Comparison of ENCODE assay signal across 13 cellular contexts in the genomic region with DNA sequence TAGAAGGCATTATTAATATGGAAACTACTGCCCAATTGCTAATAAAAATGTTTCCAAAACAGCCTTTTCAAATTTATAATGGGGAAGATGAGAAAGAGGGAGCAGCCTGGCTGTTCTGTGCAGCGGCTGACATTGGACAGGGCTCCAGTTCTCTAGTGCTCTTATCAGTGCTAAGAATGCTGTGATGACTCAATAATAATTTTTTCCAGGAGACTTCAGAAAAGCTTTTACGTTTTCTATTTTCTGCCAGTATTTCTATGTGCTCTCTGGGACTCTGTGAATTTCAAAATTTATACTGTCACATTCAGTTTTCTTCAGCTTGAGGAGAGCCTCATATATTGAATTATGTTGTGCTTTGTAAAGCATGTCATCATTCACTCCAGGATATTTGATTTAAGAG.
DNase-seq lines count a peak whose midpoint lies in the region; ATAC-seq and TF ChIP-seq lines count a peak whose summit lies in the region.
"Had no signal": no experiment of that assay in that cellular context is flagged by ENCODE, and none has a peak within 500 bp of the region (broad histone marks: within the 10 kb centered on the region; RNA-seq: fewer than 3 reads in every experiment).

No MANE protein-coding gene starts in this region.

- peaks cover 8% of the 10 kb centered on the region for H3K36me3 ChIP-seq in BE2C

- no peak for TF ChIP-seq CTCF in BE2C (IDR thresholded peaks at IDR 0.05; ENCODE audit: low read depth, low read length)

- DNase-seq in BE2C (peak; percentile 18), amniotic epithelial cell (ENCODE audit: low read depth) (peak; percentile 85), fibroblast of the conjunctiva (ENCODE audit: low read depth) (peak; percentile 3), mucosa of gallbladder (ENCODE audit: low spot score) (peak; percentile 41), GM19240 (ENCODE audit: insufficient read length, low spot score) (no peak)
- no peak for DNase-seq in stimulated activated naive CD4-positive, alpha-beta T cell treated with Interleukin-2 at 50 U/mL for 16 hours (lab: John Stamatoyannopoulos, UW)
- no peak for DNase-seq in activated CD4-positive, alpha-beta T cell treated with anti-CD3 and anti-CD28 coated beads, Interleukin-2, amount 50 U/mL, for 48 hours
- DNase-seq: cortex of kidney, esophagus squamous epithelium, NCI-H1694 treated with DMSO at 0.1 percent for 48 hours had no signal

- no peaks in the 10 kb centered on the region for H3K27me3 ChIP-seq in BE2C
- H3K27me3 ChIP-seq: BLaER1, esophagus squamous epithelium had no signal

- H3K4me1 ChIP-seq in BE2C: peaks cover 3% of the 10 kb centered on the region; the same call in 1 of the 2 replicates
- H3K4me1 ChIP-seq: BLaER1, esophagus squamous epithelium had no signal

- H3K9me3 ChIP-seq in BE2C: no peaks in the 10 kb centered on the region; the same call in 1 of the 2 replicates
- H3K9me3 ChIP-seq: esophagus squamous epithelium had no signal

- no peak for ATAC-seq in GM18867 (IDR thresholded peaks at IDR 0.05; ENCODE audit: unreplicated experiment)
- ATAC-seq: GM23338 had no signal

- no peak overlapping the region for H3K4me3 ChIP-seq in BE2C (ENCODE audit: low read depth, low read length)
- H3K4me3 ChIP-seq: BLaER1, esophagus squamous epithelium, GM23338 had no signal

Comparison
In these comparisons a context has a peak if more than half of its experiments do, and no peak if none do; other contexts are left out.
1. DNase-seq: peak in BE2C (single experiment), amniotic epithelial cell (single experiment), fibroblast of the conjunctiva (single experiment) and mucosa of gallbladder (single experiment); none in stimulated activated naive CD4-positive, alpha-beta T cell treated with Interleukin-2 at 50 U/mL for 16 hours (single experiment), activated CD4-positive, alpha-beta T cell treated with anti-CD3 and anti-CD28 coated beads, Interleukin-2, amount 50 U/mL, for 48 hours (0 of 2) and GM19240 (single experiment).